Comparison of ENCODE assay signal across 33 cellular contexts in genomic region chr15:41656188-41656587, GRCh38. TPM values are rescaled to one million over a fixed set of nuclear protein-coding genes. Genes with fewer than 3 reads are reported as not detected.
A peak's percentile ranks its signal among the peaks of the same experiment; 100 is the strongest.
DNase-seq lines count a peak whose midpoint lies in the region; ATAC-seq, FAIRE-seq and TF ChIP-seq lines count a peak whose summit lies in the region.
"Had no signal": no experiment of that assay in that cellular context is flagged by ENCODE, and none has a peak within 500 bp of the region (broad histone marks: within the 10 kb centered on the region; RNA-seq: fewer than 3 reads in every experiment).

No MANE protein-coding gene starts in this region.

- no peaks in the 10 kb centered on the region for H3K9me3 ChIP-seq in IMR-90 (ENCODE audit: control insufficient read depth, insufficient read depth, low read length)
- no peaks in the 10 kb centered on the region for H3K9me3 ChIP-seq in skeletal muscle satellite cell (replicated peaks; ENCODE audit: low read length)
- H3K9me3 ChIP-seq: colonic mucosa, ovary, Peyer's patch, thoracic aorta had no signal

- dilution Hi-C loops in IMR-90 (cut with HindIII; ENCODE audit: low sequenced_read_pairs, unreplicated experiment): no loop called here

- peak overlapping the region; percentile 45; the same call in 1 of the 2 replicates for H2BK120ac ChIP-seq in IMR-90 (ENCODE audit: low read depth, low read length)

- H3K27me3 ChIP-seq in IMR-90 (ENCODE audit: control insufficient read depth, insufficient read depth, low read length) (no peaks in the 10 kb centered on the region), skeletal muscle satellite cell (ENCODE audit: control insufficient read depth, insufficient read depth, low read length) (no peaks in the 10 kb centered on the region)
- H3K27me3 ChIP-seq: colonic mucosa, heart right ventricle, ovary, Peyer's patch had no signal

- CTCF ChIA-PET in IMR-90 (lab: Yijun Ruan, JAX): no interaction called here

- TF ChIP-seq POLR2A in IMR-90 (IDR thresholded peaks at IDR 0.05; ENCODE audit: low read depth, low read length): no peak

- peaks cover 1% of the 10 kb centered on the region; the same call in 1 of the 2 replicates for H4K20me1 ChIP-seq in IMR-90 (ENCODE audit: insufficient read depth, low read length)

- peak overlapping the region in 1 of 2 experiments; percentile 67; a peak in 1 of 4 replicates for H4K8ac ChIP-seq in IMR-90 (ENCODE audit: low read depth in 2 of 2, low read length in 2 of 2)

- no peak overlapping the region; the same call in 1 of the 2 replicates for H3K14ac ChIP-seq in IMR-90 (replicated peaks; ENCODE audit: low read depth, low read length)

- peaks cover 4% of the 10 kb centered on the region for H3K4me1 ChIP-seq in IMR-90 (ENCODE audit: control insufficient read depth, insufficient read depth, low read length)
- peaks cover 32% of the 10 kb centered on the region for H3K4me1 ChIP-seq in skeletal muscle satellite cell (ENCODE audit: control insufficient read depth, insufficient read depth, low read length)
- H3K4me1 ChIP-seq: colonic mucosa, foreskin keratinocyte had no signal

- H2BK15ac ChIP-seq in IMR-90 (ENCODE audit: low read depth, low read length): no peak overlapping the region; the same call in 2 of the 3 replicates

- H4K5ac ChIP-seq in IMR-90 (ENCODE audit: low read depth, low read length): no peak overlapping the region

- H3K36me3 ChIP-seq in IMR-90 (ENCODE audit: control insufficient read depth, insufficient read depth, low read length) (no peaks in the 10 kb centered on the region), skeletal muscle satellite cell (ENCODE audit: insufficient read depth, low read length) (no peaks in the 10 kb centered on the region)
- H3K36me3 ChIP-seq: colonic mucosa, heart right ventricle, ovary, Peyer's patch, thoracic aorta had no signal

- no peak overlapping the region for H3K23ac ChIP-seq in IMR-90 (ENCODE audit: low read depth, low read length)

- no peak overlapping the region for H2AFZ ChIP-seq in IMR-90 (replicated peaks; ENCODE audit: low read length, poor library complexity)

- peak overlapping the region; percentile 79 for H2AK9ac ChIP-seq in IMR-90 (replicated peaks; ENCODE audit: low read depth, low read length, poor library complexity)

- no peaks in the 10 kb centered on the region; the same call in 1 of the 2 replicates for H3K9me1 ChIP-seq in IMR-90 (ENCODE audit: insufficient read depth, low read length)

- no peak overlapping the region; the same call in 1 of the 2 replicates for H4K91ac ChIP-seq in IMR-90 (ENCODE audit: insufficient read depth, low read depth, low read length)

- no peak overlapping the region for H3K27ac ChIP-seq in IMR-90 (ENCODE audit: insufficient read depth, low read length)
- H3K27ac ChIP-seq: C4-2B, colonic mucosa, foreskin keratinocyte, heart right ventricle, ovary, Peyer's patch, thoracic aorta had no signal

- H3K9ac ChIP-seq in IMR-90 (ENCODE audit: low read depth, low read length) (no peak overlapping the region), skeletal muscle satellite cell (ENCODE audit: low read depth, low read length) (peak overlapping the region; percentile 39)

- POLR2A ChIA-PET in IMR-90 (lab: Charles Lee; ENCODE audit: unreplicated experiment): no interaction called here

- no peak overlapping the region for H2AK5ac ChIP-seq in IMR-90 (ENCODE audit: low read depth, low read length)

- H3K4me2 ChIP-seq in IMR-90 (ENCODE audit: low read depth, low read length): no peak overlapping the region
- peak overlapping the region; percentile 55 for H3K4me2 ChIP-seq in skeletal muscle satellite cell (ENCODE audit: low read length)

- no peak for FAIRE-seq in D721Med (lab: Jason Lieb, UNC)
- FAIRE-seq: GM12878 had no signal

- intact Hi-C loops in IMR-90 (cut with micrococcal nuclease): no loop called here

- DNase-seq in IMR-90 (peak; percentile 44), amniotic epithelial cell (ENCODE audit: low read depth) (peak; percentile 74), glomerular visceral epithelial cell (ENCODE audit: extremely low spot score) (peak; percentile 12), D721Med (ENCODE audit: insufficient read length, low spot score) (no peak), T-helper 1 cell (no peak)
- DNase-seq: activated CD4-positive, alpha-beta T cell treated with anti-CD3 and anti-CD28 coated beads, Interleukin-2, amount 10 ng/mL, durations not matched to agents 7 days and 5 days; activated effector memory CD4-positive, alpha-beta T cell treated with Interleukin-2 at 50 U/mL for 16 hours; activated T-cell treated with anti-CD3 and anti-CD28 coated beads, Interleukin-2, amount 50 U/mL, for 1 hour; Calu3; colonic mucosa; effector CD8-positive, alpha-beta T cell; foreskin keratinocyte; heart right ventricle; left cardiac atrium; mammary epithelial cell; NCI-H1048; NCI-H446; NCI-H748 treated with DMSO at 0.1 percent for 48 hours; ovary; Peyer's patch; SHP77 treated with DMSO at 0.1 percent for 48 hours; stimulated activated CD4-positive, alpha-beta T cell treated with anti-CD3 and anti-CD28 coated beads, Interleukin-2, amount 100 ng/mL, for 24 hours; stimulated activated CD8-positive, alpha-beta memory T cell treated with anti-CD3 and anti-CD28 coated beads, Interleukin-4, amount 100 ng/mL, for 48 hours; stimulated activated naive CD8-positive, alpha-beta T cell treated with anti-CD3 and anti-CD28 coated beads, Interleukin-15, amount 100 ng/mL, for 72 hours; T-helper 9 cell had no signal

- no peak overlapping the region for H3K4ac ChIP-seq in IMR-90 (ENCODE audit: low read depth, low read length)

- no peak overlapping the region for H3K18ac ChIP-seq in IMR-90 (ENCODE audit: low read depth, low read length)

- H2BK20ac ChIP-seq in IMR-90 (ENCODE audit: low read depth, low read length): no peak overlapping the region; the same call in 1 of the 2 replicates

- H3K79me1 ChIP-seq in IMR-90 (ENCODE audit: low read depth in 1 of 2, low read length in 2 of 2): peaks cover 5 to 25% of the 10 kb centered on the region in 2 experiments

- in situ Hi-C loops in IMR-90 (cut with MboI; ENCODE audit: low sequenced_read_pairs): no loop called here

- no peak overlapping the region for H3K56ac ChIP-seq in IMR-90 (ENCODE audit: extremely low read depth, insufficient read depth, low read length)

- ATAC-seq in IMR-90 (ENCODE audit: low read depth) (no peak), GM21367 (IDR thresholded peaks at IDR 0.05; ENCODE audit: unreplicated experiment) (no peak), HG03039 (IDR thresholded peaks at IDR 0.05; ENCODE audit: unreplicated experiment) (no peak)
- ATAC-seq: activated naive CD4-positive, alpha-beta T cell treated with anti-CD3 and anti-CD28 coated beads, Interleukin-2, amount 50 U/mL, for 72 hours; foreskin keratinocyte; GM12878; heart right ventricle; left cardiac atrium; stimulated activated naive CD8-positive, alpha-beta T cell treated with anti-CD3 and anti-CD28 coated beads, Interleukin-15, amount 100 ng/mL, for 72 hours; WTC11 had no signal

- WGBS in IMR-90 (ENCODE audit: extremely low coverage in 2 of 2, insufficient read length in 1 of 2), 2 experiments: no CpG with 5 or more reads among the region's 2 CpGs

- TF ChIP-seq RAD21 in IMR-90 (IDR thresholded peaks at IDR 0.05; ENCODE audit: low read length): no peak

- H2BK5ac ChIP-seq in IMR-90 (ENCODE audit: low read depth, low read length, poor library complexity, severe bottlenecking): no peak overlapping the region

- H3K4me3 ChIP-seq in IMR-90 (ENCODE audit: insufficient read depth, low read depth, low read length): no peak overlapping the region
- no peak overlapping the region for H3K4me3 ChIP-seq in skeletal muscle satellite cell (ENCODE audit: low read length)
- H3K4me3 ChIP-seq: colonic mucosa, GM12878, heart right ventricle, ovary, Peyer's patch, thoracic aorta had no signal

- no peak for TF ChIP-seq CTCF in IMR-90 (conservative IDR thresholded peaks at IDR 0.05; ENCODE audit: low read depth, low read length)
- no peak for TF ChIP-seq CTCF in D721Med (IDR thresholded peaks at IDR 0.05; ENCODE audit: insufficient read depth, missing control alignments)

- BruUV-seq in IMR-90 (replicated peaks; lab: Mats Ljungman, UMichigan): no TSS peak

TF ChIP-seq in IMR-90, 13 proteins besides CTCF, POLR2A, EP300 and RAD21:
- TF ChIP-seq ELK1 (IDR thresholded peaks at IDR 0.05; ENCODE audit: borderline replicate concordance, low read depth, low read length) (no peak), SMC3 (IDR thresholded peaks at IDR 0.05; ENCODE audit: low read depth, low read length) (no peak)

RNA-seq across cellular contexts. Expression of gene MGA, which starts 4.0 kb away (rescaled TPM):
- 38.0 and 48.3 TPM in 2 replicates for total RNA-seq in IMR-90 (2012; rRNA removed)
- polyA plus RNA-seq in IMR-90 (2012; rRNA removed): 3.0 and 3.2 TPM in 2 replicates
- 0.75 and 1.0 TPM in 2 replicates for polyA plus RNA-seq in IMR-90 (2012; cell fraction: cytosol; rRNA removed)
- polyA plus RNA-seq in IMR-90 (2012; cell fraction: nucleus; rRNA removed; ENCODE audit: low replicate concordance): 1.3 and 5.8 TPM in 2 replicates
- 24.8 and 25.6 TPM in 2 replicates for total RNA-seq in skeletal muscle satellite cell (2012; rRNA removed)

Comparison
In these comparisons a context has a peak if more than half of its experiments do, and no peak if none do; other contexts are left out.
1. DNase-seq: peak in IMR-90 (single experiment), amniotic epithelial cell (single experiment) and glomerular visceral epithelial cell (single experiment); none in D721Med (single experiment) and T-helper 1 cell (0 of 5).